2 cellular contexts compared by ENCODE assay signal in genomic region chr22:35558719-35559118, GRCh38.
A peak's percentile ranks its signal among the peaks of the same experiment; 100 is the strongest.
TF ChIP-seq lines count a peak whose summit lies in the region.

No MANE protein-coding gene starts in this region.

TF ChIP-seq in HepG2, 621 proteins besides CTCF, POLR2A, EP300 and RAD21:
- TF ChIP-seq CCAR2 (optimal IDR thresholded peaks at IDR 0.05; ENCODE audit: low read depth, low read length) = no peak
- no peak for TF ChIP-seq ZBTB43 (CRISPR knock-in tag; conservative IDR thresholded peaks at IDR 0.05)
- TF ChIP-seq RBAK (CRISPR knock-in tag; IDR thresholded peaks at IDR 0.05) = peak; percentile 82; the same call in 1 of the 2 replicates

TF ChIP-seq in K562, 482 proteins besides CTCF, POLR2A, EP300 and RAD21:
- TF ChIP-seq CTBP1 (IDR thresholded peaks at IDR 0.05; ENCODE audit: borderline replicate concordance) (no peak), CBX3 (IDR thresholded peaks at IDR 0.05; ENCODE audit: borderline replicate concordance in 1 of 2, low read length in 2 of 2) (peak in 1 of 2 experiments; percentile 29; a peak in 1 of 3 replicates), SPI1 (IDR thresholded peaks at IDR 0.05; ENCODE audit: borderline replicate concordance, low read depth, low read length) (no peak), ZNF3 (CRISPR knock-in tag; IDR thresholded peaks at IDR 0.05) (no peak), SLC30A9 (CRISPR knock-in tag; IDR thresholded peaks at IDR 0.05) (no peak), HDAC3 (IDR thresholded peaks at IDR 0.05; ENCODE audit: borderline replicate concordance, partially characterized antibody) (no peak), MTF1 (CRISPR knock-in tag; IDR thresholded peaks at IDR 0.05; ENCODE audit: borderline replicate concordance) (no peak), BCOR (IDR thresholded peaks at IDR 0.05) (peak; percentile 18; the same call in 1 of the 2 replicates), BDP1 (IDR thresholded peaks at IDR 0.05; ENCODE audit: insufficient read depth, insufficient read length) (no peak), HMG20A (CRISPR knock-in tag; conservative IDR thresholded peaks at IDR 0.05) (no peak), RBM25 (IDR thresholded peaks at IDR 0.05; ENCODE audit: low read depth, low read length, severe bottlenecking) (peak; percentile 37), PTRF (tag; IDR thresholded peaks at IDR 0.05) (no peak), GABPB1 (CRISPR knock-in tag; IDR thresholded peaks at IDR 0.05) (no peak), IRF9 (tag; IDR thresholded peaks at IDR 0.05) (no peak), NR0B1 (IDR thresholded peaks at IDR 0.05; ENCODE audit: partially characterized antibody) (no peak)
